8 cellular contexts compared by ENCODE assay signal in genomic region chr2:72146357-72147302, GRCh38. TPM values are rescaled to one million over a fixed set of nuclear protein-coding genes. Genes with fewer than 3 reads are reported as not detected.
DNase-seq lines count a peak whose midpoint lies in the region; ATAC-seq and TF ChIP-seq lines count a peak whose summit lies in the region.

No MANE protein-coding gene starts in this region.

- no CpG with 5 or more reads among the region's 58 CpGs for WGBS in mesendoderm (ENCODE audit: extremely low coverage, insufficient coverage, low lambda C conversion rate)
- 9 to 11% methylated on average over 48 to 58 of the region's 58 CpGs for WGBS in upper lobe of left lung, 2 donors

- H4K8ac ChIP-seq in mesendoderm (ENCODE audit: low read depth, low read length) = no peak overlapping the region

- H3K4me3 ChIP-seq in mesendoderm (ENCODE audit: low read length) (peak overlapping the region; percentile 22), upper lobe of left lung (peak overlapping the region in 3 of 4 donors; percentile 39 to 61 (median 57))

- no peak overlapping the region for H2BK5ac ChIP-seq in mesendoderm (ENCODE audit: low read length)

- no peak overlapping the region for H2BK120ac ChIP-seq in mesendoderm (ENCODE audit: low read depth, low read length)

- peak overlapping the region; percentile 80 for H3K23ac ChIP-seq in mesendoderm (ENCODE audit: low read length)

- no peak overlapping the region for H3K4ac ChIP-seq in mesendoderm (ENCODE audit: low read depth, low read length)

- H3K4me3 Mint-ChIP-seq in activated naive CD4-positive, alpha-beta T cell treated with anti-CD3 and anti-CD28 coated beads for 36 hours = peak overlapping the region; percentile 1
- peak overlapping the region; percentile 79 to 91 (median 87) for H3K4me3 Mint-ChIP-seq in brain

- H3K9ac ChIP-seq in mesendoderm (ENCODE audit: low read length) = peak overlapping the region; percentile 13

- H3K4me1 ChIP-seq in mesendoderm (ENCODE audit: control insufficient read depth, low read depth, low read length) (peaks cover 2% of the 10 kb centered on the region), upper lobe of left lung (peaks cover 63 to 82% (median 71%) of the 10 kb centered on the region in 4 donors)

- no peak for TF ChIP-seq CTCF in brain (conservative IDR thresholded peaks at IDR 0.05)
- TF ChIP-seq CTCF in upper lobe of left lung (IDR thresholded peaks at IDR 0.05) = no peak

- ATAC-seq in upper lobe of left lung (ENCODE audit: low FRiP score in 2 of 2) (no peak), HG03039 (IDR thresholded peaks at IDR 0.05; ENCODE audit: unreplicated experiment) (no peak), GM21528 (IDR thresholded peaks at IDR 0.05; ENCODE audit: low FRiP score, unreplicated experiment) (no peak)

- no peak for DNase-seq in activated naive CD4-positive, alpha-beta T cell treated with anti-CD3 and anti-CD28 coated beads for 36 hours
- DNase-seq in activated naive CD4-positive, alpha-beta T cell (lab: John Stamatoyannopoulos, UW) = no peak
- DNase-seq in mesendoderm = no peak
- DNase-seq in upper lobe of left lung = peak in 1 of 2 donors; percentile 75
- no peak for DNase-seq in RKO (ENCODE audit: low spot score)

- no peak overlapping the region for H4K5ac ChIP-seq in mesendoderm (ENCODE audit: low read length)

- no peak for TF ChIP-seq EP300 in upper lobe of left lung (IDR thresholded peaks at IDR 0.05)

- no peaks in the 10 kb centered on the region for H3K79me2 ChIP-seq in mesendoderm (ENCODE audit: control insufficient read depth, insufficient read depth, low read length)

- H3K27ac Mint-ChIP-seq in activated naive CD4-positive, alpha-beta T cell treated with anti-CD3 and anti-CD28 coated beads for 36 hours = no peak overlapping the region
- H3K27ac Mint-ChIP-seq in brain = peak overlapping the region in 4 of 5 experiments; percentile 9 to 70 (median 16)

- H3K27me3 ChIP-seq in mesendoderm (ENCODE audit: insufficient read depth, low read length, poor library complexity) (peaks cover 51% of the 10 kb centered on the region), upper lobe of left lung (peaks cover 1 to 66% (median 38%) of the 10 kb centered on the region in 4 donors)

- no peak overlapping the region for H3K18ac ChIP-seq in mesendoderm (ENCODE audit: low read length)

- peak overlapping the region; percentile 69 for H3K4me2 ChIP-seq in mesendoderm (ENCODE audit: low read length)

- H3K9me3 Mint-ChIP-seq in activated naive CD4-positive, alpha-beta T cell treated with anti-CD3 and anti-CD28 coated beads for 36 hours = no peaks in the 10 kb centered on the region
- H3K9me3 Mint-ChIP-seq in brain = peaks cover 0 to 2% (median 0%) of the 10 kb centered on the region in 5 experiments

- H3K4me1 Mint-ChIP-seq in activated naive CD4-positive, alpha-beta T cell treated with anti-CD3 and anti-CD28 coated beads for 36 hours (ENCODE audit: low read depth) = peaks cover 48% of the 10 kb centered on the region
- H3K4me1 Mint-ChIP-seq in brain = peaks cover 68% of the 10 kb centered on the region

- intact Hi-C loops in activated naive CD4-positive, alpha-beta T cell treated with anti-CD3 and anti-CD28 coated beads for 36 hours (cut with micrococcal nuclease) = loop anchor here (5.0 kb wide), 3 partner anchors 344 to 771 kb away; partner anchors contain the start of gene EMX1

- no peak for TF ChIP-seq POLR2A in upper lobe of left lung (IDR thresholded peaks at IDR 0.05)

- no peaks in the 10 kb centered on the region for H3K36me3 Mint-ChIP-seq in activated naive CD4-positive, alpha-beta T cell treated with anti-CD3 and anti-CD28 coated beads for 36 hours (ENCODE audit: low read depth)
- no peaks in the 10 kb centered on the region for H3K36me3 Mint-ChIP-seq in brain

- no peak overlapping the region for H3K27ac ChIP-seq in mesendoderm (ENCODE audit: low read depth, low read length)
- H3K27ac ChIP-seq in upper lobe of left lung = no peak overlapping the region

- H2AK5ac ChIP-seq in mesendoderm (ENCODE audit: low read length) = no peak overlapping the region

- H2BK15ac ChIP-seq in mesendoderm (replicated peaks; ENCODE audit: low read depth) = no peak overlapping the region

- no peaks in the 10 kb centered on the region for H3K79me1 ChIP-seq in mesendoderm (ENCODE audit: low read length)

- CTCF ChIA-PET in activated naive CD4-positive, alpha-beta T cell treated with anti-CD3 and anti-CD28 coated beads for 36 hours (lab: Charles Lee) = no interaction called here

- no peak overlapping the region for H3K56ac ChIP-seq in mesendoderm (ENCODE audit: low read length)

- no peaks in the 10 kb centered on the region for H3K9me3 ChIP-seq in upper lobe of left lung

- no peaks in the 10 kb centered on the region for H3K36me3 ChIP-seq in mesendoderm (ENCODE audit: control insufficient read depth, insufficient read depth, low read length)
- H3K36me3 ChIP-seq in upper lobe of left lung = no peaks in the 10 kb centered on the region

- peaks cover 75% of the 10 kb centered on the region for H3K27me3 Mint-ChIP-seq in activated naive CD4-positive, alpha-beta T cell treated with anti-CD3 and anti-CD28 coated beads for 36 hours (ENCODE audit: low read depth)
- H3K27me3 Mint-ChIP-seq in brain = peaks cover 95% of the 10 kb centered on the region

RNA-seq across cellular contexts. Expression of gene CYP26B1, which starts 1.0 kb away (rescaled TPM):
- total RNA-seq in activated naive CD4-positive, alpha-beta T cell treated with anti-CD3 and anti-CD28 coated beads for 36 hours = not detected
- 3.4 TPM for polyA plus RNA-seq in brain (ENCODE audit: insufficient read depth, low read depth, low replicate concordance)
- polyA plus RNA-seq in mesendoderm (2013, experiment 1 of 2) = 0.15 TPM
- polyA plus RNA-seq in mesendoderm (2013, experiment 2 of 2) = 0.13 TPM
- total RNA-seq in upper lobe of left lung = 1 to 10 TPM in 4 of 6 donors, under 1 TPM in 1, not detected in 1; 0.89 to 4.8 (median 4.5) TPM
